1 cellular context compared by ENCODE assay signal in genomic region chr1:149962039-149962647, GRCh38.
TF ChIP-seq lines count a peak whose summit lies in the region.

No MANE protein-coding gene starts in this region.

TF ChIP-seq in K562, 482 proteins besides CTCF, POLR2A, EP300 and RAD21 (continues in another document):
- TF ChIP-seq HMBOX1 (IDR thresholded peaks at IDR 0.05) (0 out of 2 replicates have a peak, but pooled peaks have one; percentile 20), ELF1 (tag; IDR thresholded peaks at IDR 0.05) (peak; percentile 69), MAX (CRISPR knock-in tag; IDR thresholded peaks at IDR 0.05) (no peak), PYGO2 (tag; IDR thresholded peaks at IDR 0.05) (no peak), CHD7 (IDR thresholded peaks at IDR 0.05; ENCODE audit: low read depth, low read length) (no peak), FOXJ2 (tag; IDR thresholded peaks at IDR 0.05) (no peak), ZNF384 (IDR thresholded peaks at IDR 0.05; ENCODE audit: low read depth, low read length) (no peak), TBP (optimal IDR thresholded peaks at IDR 0.05; ENCODE audit: low read depth, low read length) (no peak), CEBPB (tag; IDR thresholded peaks at IDR 0.05) (peak; percentile 74), MAFG (tag; conservative IDR thresholded peaks at IDR 0.05) (0 out of 2 replicates have a peak, but pooled peaks have one; percentile 1), BCOR (IDR thresholded peaks at IDR 0.05) (no peak), NR4A1 (CRISPR knock-in tag; IDR thresholded peaks at IDR 0.05) (no peak), NR4A1 (tag; IDR thresholded peaks at IDR 0.05) (no peak), NR0B1 (IDR thresholded peaks at IDR 0.05; ENCODE audit: partially characterized antibody) (no peak), SPI1 (IDR thresholded peaks at IDR 0.05; ENCODE audit: borderline replicate concordance, low read depth, low read length) (peak; percentile 20; the same call in 1 of the 2 replicates), USF1 (CRISPR knock-in tag; IDR thresholded peaks at IDR 0.05) (no peak), PHB (CRISPR knock-in tag; IDR thresholded peaks at IDR 0.05) (no peak), DEAF1 (CRISPR knock-in tag; IDR thresholded peaks at IDR 0.05) (peak; percentile 79), BCL6 (CRISPR knock-in tag; IDR thresholded peaks at IDR 0.05) (no peak)
- TF ChIP-seq, protein P1, sequence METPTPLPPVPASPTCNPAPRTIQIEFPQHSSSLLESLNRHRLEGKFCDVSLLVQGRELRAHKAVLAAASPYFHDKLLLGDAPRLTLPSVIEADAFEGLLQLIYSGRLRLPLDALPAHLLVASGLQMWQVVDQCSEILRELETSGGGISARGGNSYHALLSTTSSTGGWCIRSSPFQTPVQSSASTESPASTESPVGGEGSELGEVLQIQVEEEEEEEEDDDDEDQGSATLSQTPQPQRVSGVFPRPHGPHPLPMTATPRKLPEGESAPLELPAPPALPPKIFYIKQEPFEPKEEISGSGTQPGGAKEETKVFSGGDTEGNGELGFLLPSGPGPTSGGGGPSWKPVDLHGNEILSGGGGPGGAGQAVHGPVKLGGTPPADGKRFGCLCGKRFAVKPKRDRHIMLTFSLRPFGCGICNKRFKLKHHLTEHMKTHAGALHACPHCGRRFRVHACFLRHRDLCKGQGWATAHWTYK (CRISPR knock-in tag; IDR thresholded peaks at IDR 0.05): no peak
- TF ChIP-seq, protein P2, sequence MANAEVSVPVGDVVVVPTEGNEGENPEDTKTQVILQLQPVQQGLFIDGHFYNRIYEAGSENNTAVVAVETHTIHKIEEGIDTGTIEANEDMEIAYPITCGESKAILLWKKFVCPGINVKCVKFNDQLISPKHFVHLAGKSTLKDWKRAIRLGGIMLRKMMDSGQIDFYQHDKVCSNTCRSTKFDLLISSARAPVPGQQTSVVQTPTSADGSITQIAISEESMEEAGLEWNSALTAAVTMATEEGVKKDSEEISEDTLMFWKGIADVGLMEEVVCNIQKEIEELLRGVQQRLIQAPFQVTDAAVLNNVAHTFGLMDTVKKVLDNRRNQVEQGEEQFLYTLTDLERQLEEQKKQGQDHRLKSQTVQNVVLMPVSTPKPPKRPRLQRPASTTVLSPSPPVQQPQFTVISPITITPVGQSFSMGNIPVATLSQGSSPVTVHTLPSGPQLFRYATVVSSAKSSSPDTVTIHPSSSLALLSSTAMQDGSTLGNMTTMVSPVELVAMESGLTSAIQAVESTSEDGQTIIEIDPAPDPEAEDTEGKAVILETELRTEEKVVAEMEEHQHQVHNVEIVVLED (CRISPR knock-in tag; IDR thresholded peaks at IDR 0.05): no peak
- TF ChIP-seq, protein P3, sequence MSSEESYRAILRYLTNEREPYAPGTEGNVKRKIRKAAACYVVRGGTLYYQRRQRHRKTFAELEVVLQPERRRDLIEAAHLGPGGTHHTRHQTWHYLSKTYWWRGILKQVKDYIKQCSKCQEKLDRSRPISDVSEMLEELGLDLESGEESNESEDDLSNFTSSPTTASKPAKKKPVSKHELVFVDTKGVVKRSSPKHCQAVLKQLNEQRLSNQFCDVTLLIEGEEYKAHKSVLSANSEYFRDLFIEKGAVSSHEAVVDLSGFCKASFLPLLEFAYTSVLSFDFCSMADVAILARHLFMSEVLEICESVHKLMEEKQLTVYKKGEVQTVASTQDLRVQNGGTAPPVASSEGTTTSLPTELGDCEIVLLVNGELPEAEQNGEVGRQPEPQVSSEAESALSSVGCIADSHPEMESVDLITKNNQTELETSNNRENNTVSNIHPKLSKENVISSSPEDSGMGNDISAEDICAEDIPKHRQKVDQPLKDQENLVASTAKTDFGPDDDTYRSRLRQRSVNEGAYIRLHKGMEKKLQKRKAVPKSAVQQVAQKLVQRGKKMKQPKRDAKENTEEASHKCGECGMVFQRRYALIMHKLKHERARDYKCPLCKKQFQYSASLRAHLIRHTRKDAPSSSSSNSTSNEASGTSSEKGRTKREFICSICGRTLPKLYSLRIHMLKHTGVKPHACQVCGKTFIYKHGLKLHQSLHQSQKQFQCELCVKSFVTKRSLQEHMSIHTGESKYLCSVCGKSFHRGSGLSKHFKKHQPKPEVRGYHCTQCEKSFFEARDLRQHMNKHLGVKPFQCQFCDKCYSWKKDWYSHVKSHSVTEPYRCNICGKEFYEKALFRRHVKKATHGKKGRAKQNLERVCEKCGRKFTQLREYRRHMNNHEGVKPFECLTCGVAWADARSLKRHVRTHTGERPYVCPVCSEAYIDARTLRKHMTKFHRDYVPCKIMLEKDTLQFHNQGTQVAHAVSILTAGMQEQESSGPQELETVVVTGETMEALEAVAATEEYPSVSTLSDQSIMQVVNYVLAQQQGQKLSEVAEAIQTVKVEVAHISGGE (CRISPR knock-in tag; IDR thresholded peaks at IDR 0.05): 0 out of 6 replicates have a peak, but pooled peaks of 1 of the 3 experiments have one; percentile 32
- TF ChIP-seq, protein P4, sequence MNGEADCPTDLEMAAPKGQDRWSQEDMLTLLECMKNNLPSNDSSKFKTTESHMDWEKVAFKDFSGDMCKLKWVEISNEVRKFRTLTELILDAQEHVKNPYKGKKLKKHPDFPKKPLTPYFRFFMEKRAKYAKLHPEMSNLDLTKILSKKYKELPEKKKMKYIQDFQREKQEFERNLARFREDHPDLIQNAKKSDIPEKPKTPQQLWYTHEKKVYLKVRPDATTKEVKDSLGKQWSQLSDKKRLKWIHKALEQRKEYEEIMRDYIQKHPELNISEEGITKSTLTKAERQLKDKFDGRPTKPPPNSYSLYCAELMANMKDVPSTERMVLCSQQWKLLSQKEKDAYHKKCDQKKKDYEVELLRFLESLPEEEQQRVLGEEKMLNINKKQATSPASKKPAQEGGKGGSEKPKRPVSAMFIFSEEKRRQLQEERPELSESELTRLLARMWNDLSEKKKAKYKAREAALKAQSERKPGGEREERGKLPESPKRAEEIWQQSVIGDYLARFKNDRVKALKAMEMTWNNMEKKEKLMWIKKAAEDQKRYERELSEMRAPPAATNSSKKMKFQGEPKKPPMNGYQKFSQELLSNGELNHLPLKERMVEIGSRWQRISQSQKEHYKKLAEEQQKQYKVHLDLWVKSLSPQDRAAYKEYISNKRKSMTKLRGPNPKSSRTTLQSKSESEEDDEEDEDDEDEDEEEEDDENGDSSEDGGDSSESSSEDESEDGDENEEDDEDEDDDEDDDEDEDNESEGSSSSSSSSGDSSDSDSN (IDR thresholded peaks at IDR 0.05; ENCODE audit: borderline replicate concordance in 1 of 2, low read depth in 2 of 2, low read length in 2 of 2): no peak
- TF ChIP-seq, protein P5, sequence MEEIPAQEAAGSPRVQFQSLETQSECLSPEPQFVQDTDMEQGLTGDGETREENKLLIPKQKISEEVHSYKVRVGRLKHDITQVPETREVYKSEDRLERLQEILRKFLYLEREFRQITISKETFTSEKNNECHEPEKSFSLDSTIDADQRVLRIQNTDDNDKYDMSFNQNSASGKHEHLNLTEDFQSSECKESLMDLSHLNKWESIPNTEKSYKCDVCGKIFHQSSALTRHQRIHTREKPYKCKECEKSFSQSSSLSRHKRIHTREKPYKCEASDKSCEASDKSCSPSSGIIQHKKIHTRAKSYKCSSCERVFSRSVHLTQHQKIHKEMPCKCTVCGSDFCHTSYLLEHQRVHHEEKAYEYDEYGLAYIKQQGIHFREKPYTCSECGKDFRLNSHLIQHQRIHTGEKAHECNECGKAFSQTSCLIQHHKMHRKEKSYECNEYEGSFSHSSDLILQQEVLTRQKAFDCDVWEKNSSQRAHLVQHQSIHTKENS (CRISPR knock-in tag; IDR thresholded peaks at IDR 0.05): no peak
